Comparison of ENCODE assay signal across 8 cellular contexts in the genomic region with DNA sequence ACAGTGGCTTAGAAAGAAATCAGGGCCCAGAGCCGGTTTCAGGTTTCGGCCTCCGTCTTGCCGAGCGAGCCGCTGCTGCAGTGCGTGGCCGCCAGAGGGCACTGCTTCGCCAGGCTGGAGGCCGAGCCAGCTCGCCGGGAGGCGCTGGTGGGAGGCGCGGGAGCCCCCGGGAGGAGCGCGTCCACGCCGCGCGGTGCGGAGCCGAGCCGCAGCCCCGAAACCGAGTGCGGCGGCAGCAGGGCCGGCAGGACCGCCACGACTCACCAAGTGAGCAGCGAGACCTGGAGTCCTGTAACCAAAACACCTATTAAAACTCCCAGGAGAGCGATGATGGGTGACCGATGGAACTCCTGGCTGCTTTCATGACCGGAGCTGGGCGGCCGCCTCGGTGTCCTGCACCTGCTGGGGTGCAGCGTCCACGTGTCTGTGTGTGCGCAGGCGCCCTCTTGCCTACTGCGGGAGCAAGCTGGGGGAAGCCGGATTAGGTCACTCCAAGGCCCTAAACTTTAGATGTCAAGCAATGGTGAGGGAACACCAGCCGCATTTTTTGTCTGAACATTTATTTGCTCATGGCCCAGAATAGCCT.
DNase-seq lines count a peak whose midpoint lies in the region; ATAC-seq and TF ChIP-seq lines count a peak whose summit lies in the region.

No MANE protein-coding gene starts in this region.

- intact Hi-C loops in activated CD4-positive, alpha-beta memory T cell treated with anti-CD3 and anti-CD28 coated beads for 36 hours (cut with micrococcal nuclease): loop anchor here (2.0 to 5.0 kb wide), 2 partner anchors 389 to 467 kb away; no protein-coding TSS in a partner anchor

- H3K36me3 ChIP-seq in lung (ENCODE audit: control insufficient read depth in 2 of 2, insufficient read depth in 2 of 2, low read length in 2 of 2): no peaks in the 10 kb centered on the region

- H3K4me1 Mint-ChIP-seq in activated CD4-positive, alpha-beta memory T cell treated with anti-CD3 and anti-CD28 coated beads for 36 hours (ENCODE audit: low read depth): peaks cover 7% of the 10 kb centered on the region

- no peak overlapping the region for H3K27ac Mint-ChIP-seq in activated CD4-positive, alpha-beta memory T cell treated with anti-CD3 and anti-CD28 coated beads for 36 hours

- no peaks in the 10 kb centered on the region for H3K36me3 Mint-ChIP-seq in activated CD4-positive, alpha-beta memory T cell treated with anti-CD3 and anti-CD28 coated beads for 36 hours

- POLR2A ChIA-PET in activated CD4-positive, alpha-beta memory T cell treated with anti-CD3 and anti-CD28 coated beads for 36 hours (lab: Charles Lee): no interaction called here

- H3K9me3 ChIP-seq in lung (ENCODE audit: control insufficient read depth in 2 of 2, insufficient read depth in 1 of 2, low read length in 1 of 2): no peaks in the 10 kb centered on the region

- peak; percentile 92 for TF ChIP-seq CTCF in lung (IDR thresholded peaks at IDR 0.05; ENCODE audit: control extremely low read depth, extremely low read depth)

- peak; percentile 31 for DNase-seq in NK-92 treated with Interleukin-12 subunit alpha and Interleukin-12 subunit beta, amount 100 ng/mL, for 24 hours (lab: John Stamatoyannopoulos, UW)
- DNase-seq in NK-92 (lab: John Stamatoyannopoulos, UW; ENCODE audit: unreplicated experiment): no peak
- peak; percentile 68 for DNase-seq in NCI-H345 treated with DMSO at 0.1 percent for 48 hours (lab: John Stamatoyannopoulos, UW; ENCODE audit: unreplicated experiment)
- peak; percentile 77 for DNase-seq in activated CD4-positive, alpha-beta memory T cell treated with anti-CD3 and anti-CD28 coated beads for 36 hours
- DNase-seq in ecto neural progenitor cell (ENCODE audit: low spot score): peak; percentile 91
- DNase-seq in lung (ENCODE audit: low spot score): peak; percentile 71
- DNase-seq in stimulated activated CD4-positive, alpha-beta T cell treated with anti-CD3 and anti-CD28 coated beads, TNF-alpha, amount 100 ng/mL, for 4 hours (ENCODE audit: low read depth in 3 of 3): peak; percentile 32 to 50 (median 39)

- H3K27me3 ChIP-seq in lung (ENCODE audit: control insufficient read depth, insufficient read depth): no peaks in the 10 kb centered on the region

- H3K4me3 Mint-ChIP-seq in activated CD4-positive, alpha-beta memory T cell treated with anti-CD3 and anti-CD28 coated beads for 36 hours: no peak overlapping the region

- peaks cover 15% of the 10 kb centered on the region for H3K27me3 Mint-ChIP-seq in activated CD4-positive, alpha-beta memory T cell treated with anti-CD3 and anti-CD28 coated beads for 36 hours

- H3K9me3 Mint-ChIP-seq in activated CD4-positive, alpha-beta memory T cell treated with anti-CD3 and anti-CD28 coated beads for 36 hours: no peaks in the 10 kb centered on the region

- H3K27ac ChIP-seq in lung (ENCODE audit: low read depth in 1 of 2, low read length in 1 of 2): no peak overlapping the region

- ATAC-seq in HG03064 (IDR thresholded peaks at IDR 0.05; ENCODE audit: low read depth, unreplicated experiment): peak; percentile 89
- peak; percentile 96 for ATAC-seq in lung (ENCODE audit: insufficient read depth, low FRiP score)

- peaks cover 0 to 4% of the 10 kb centered on the region in 2 donors for H3K4me1 ChIP-seq in lung (ENCODE audit: control insufficient read depth in 2 of 2, insufficient read depth in 2 of 2, low read length in 2 of 2)

- CTCF ChIA-PET in activated CD4-positive, alpha-beta memory T cell treated with anti-CD3 and anti-CD28 coated beads for 36 hours (lab: Charles Lee): interaction anchor here (0.7 to 2.5 kb wide), 28 partner anchors 9 to 872 kb away, joined by 3 to 15 read pairs (median 4); partner anchors contain the start of gene UST

- peak overlapping the region; percentile 26 for H3K4me3 ChIP-seq in lung

- 5 to 6% methylated on average over 46 of the region's 46 CpGs for WGBS in lung, 2 donors
